29 cellular contexts compared by ENCODE assay signal in genomic region chr13:24564881-24565280, GRCh38. TPM values are rescaled to one million over a fixed set of nuclear protein-coding genes. Genes with fewer than 3 reads are reported as not detected.
A peak's percentile ranks its signal among the peaks of the same experiment; 100 is the strongest.
DNase-seq lines count a peak whose midpoint lies in the region; ATAC-seq, FAIRE-seq and TF ChIP-seq lines count a peak whose summit lies in the region.
"Had no signal": no experiment of that assay in that cellular context is flagged by ENCODE, and none has a peak within 500 bp of the region (broad histone marks: within the 10 kb centered on the region; RNA-seq: fewer than 3 reads in every experiment).

No MANE protein-coding gene starts in this region.

- H3K27me3 ChIP-seq in PC-3 (ENCODE audit: low read length), result peaks cover 28% of the 10 kb centered on the region
- H3K27me3 ChIP-seq: BLaER1, gastroesophageal sphincter, pancreas, right lobe of liver had no signal

- H4K20me1 ChIP-seq in PC-3 (ENCODE audit: low read length), result no peaks in the 10 kb centered on the region
- H4K20me1 ChIP-seq: BLaER1 had no signal

- no peak overlapping the region for H3K27ac Mint-ChIP-seq in activated B cell treated with CpG ODN at 0.5 μM for 24 hours
- no peak overlapping the region for H3K27ac Mint-ChIP-seq in activated CD4-positive, alpha-beta T cell treated with anti-CD3 and anti-CD28 coated beads, Interleukin-2, amount 10 ng/mL, durations not matched to agents 24 days and 14 days
- H3K27ac Mint-ChIP-seq: activated CD8-positive, alpha-beta memory T cell treated with anti-CD3 and anti-CD28 coated beads, Interleukin-2, amount 10 ng/mL, durations not matched to agents 7 days and 5 days; activated naive CD8-positive, alpha-beta T cell; activated T-helper 17 cell treated with anti-CD3 and anti-CD28 coated beads, Interleukin-2, amount 50 U/mL, for 72 hours; T-cell had no signal

- ATAC-seq in GM19395 (IDR thresholded peaks at IDR 0.05; ENCODE audit: unreplicated experiment) (peak; percentile 58), HG03108 (IDR thresholded peaks at IDR 0.05; ENCODE audit: unreplicated experiment) (peak; percentile 75), activated B cell treated with CpG ODN at 0.5 μM for 24 hours (ENCODE audit: low read depth) (peak; percentile 61), PC-3 (no peak)
- ATAC-seq: activated CD8-positive, alpha-beta memory T cell treated with anti-CD3 and anti-CD28 coated beads, Interleukin-2, amount 10 ng/mL, durations not matched to agents 7 days and 5 days; activated T-helper 17 cell treated with anti-CD3 and anti-CD28 coated beads, Interleukin-2, amount 50 U/mL, for 72 hours; gastroesophageal sphincter; pancreas; right lobe of liver; T-cell had no signal

- intact Hi-C loops in activated B cell treated with CpG ODN at 0.5 μM for 24 hours (cut with micrococcal nuclease) (no loop called here), PC-3 (cut with micrococcal nuclease) (no loop called here)
- intact Hi-C loops in activated CD4-positive, alpha-beta T cell treated with anti-CD3 and anti-CD28 coated beads, Interleukin-2, amount 10 ng/mL, durations not matched to agents 24 days and 14 days (cut with micrococcal nuclease), result no loop called here

- POLR2A ChIA-PET in activated B cell treated with CpG ODN at 0.5 μM for 24 hours (lab: Charles Lee) (no interaction called here), PC-3 (lab: Charles Lee; ENCODE audit: unreplicated experiment) (no interaction called here)

- H3K9me3 ChIP-seq in PC-3 (ENCODE audit: low read length), result no peaks in the 10 kb centered on the region
- H3K9me3 ChIP-seq: esophagus squamous epithelium, gastroesophageal sphincter, pancreas, right lobe of liver, thoracic aorta had no signal

- peaks cover 7% of the 10 kb centered on the region for H3K27me3 Mint-ChIP-seq in activated B cell treated with CpG ODN at 0.5 μM for 24 hours
- peaks cover 38% of the 10 kb centered on the region for H3K27me3 Mint-ChIP-seq in activated CD4-positive, alpha-beta T cell treated with anti-CD3 and anti-CD28 coated beads, Interleukin-2, amount 10 ng/mL, durations not matched to agents 24 days and 14 days

- no peak overlapping the region for H2AFZ ChIP-seq in PC-3 (ENCODE audit: low read length)
- H2AFZ ChIP-seq: PC-9 had no signal

- H3K4me3 ChIP-seq in PC-3 (ENCODE audit: low read length), result no peak overlapping the region
- H3K4me3 ChIP-seq: BLaER1, esophagus squamous epithelium, gastroesophageal sphincter, pancreas, PC-9, right lobe of liver, thoracic aorta had no signal

- FAIRE-seq in GM12891 (lab: Jason Lieb, UNC), result no peak
- FAIRE-seq: pancreas had no signal

- no peaks in the 10 kb centered on the region for H3K4me1 ChIP-seq in PC-3 (ENCODE audit: insufficient read depth, low read length)
- H3K4me1 ChIP-seq: esophagus squamous epithelium, gastroesophageal sphincter, pancreas, right lobe of liver had no signal

- no peak overlapping the region for H3K27ac ChIP-seq in PC-3 (ENCODE audit: low read length)
- H3K27ac ChIP-seq: BLaER1, esophagus squamous epithelium, gastroesophageal sphincter, pancreas, PC-9, right lobe of liver, thoracic aorta had no signal

- H3K4me3 Mint-ChIP-seq in activated B cell treated with CpG ODN at 0.5 μM for 24 hours, result peak overlapping the region; percentile 16
- no peak overlapping the region for H3K4me3 Mint-ChIP-seq in activated CD4-positive, alpha-beta T cell treated with anti-CD3 and anti-CD28 coated beads, Interleukin-2, amount 10 ng/mL, durations not matched to agents 24 days and 14 days
- H3K4me3 Mint-ChIP-seq: activated CD8-positive, alpha-beta memory T cell treated with anti-CD3 and anti-CD28 coated beads, Interleukin-2, amount 10 ng/mL, durations not matched to agents 7 days and 5 days; activated naive CD8-positive, alpha-beta T cell; activated T-helper 17 cell treated with anti-CD3 and anti-CD28 coated beads, Interleukin-2, amount 50 U/mL, for 72 hours; T-cell had no signal

- CTCF ChIA-PET in activated B cell treated with CpG ODN at 0.5 μM for 24 hours (lab: Charles Lee) (no interaction called here), PC-3 (lab: Charles Lee) (no interaction called here)

- H3F3A ChIP-seq in PC-3 (ENCODE audit: low read length, unreplicated experiment), result no peaks in the 10 kb centered on the region

- no peak for DNase-seq in GM12891 (ENCODE audit: insufficient read length, low spot score)
- DNase-seq in activated B cell treated with CpG ODN at 0.5 μM for 24 hours, result no peak
- no peak for DNase-seq in PC-3
- no peak for DNase-seq in DMS 273 (lab: John Stamatoyannopoulos, UW; ENCODE audit: unreplicated experiment)
- no peak for DNase-seq in hypothalamus (lab: John Stamatoyannopoulos, UW)
- DNase-seq in activated CD4-positive, alpha-beta T cell treated with anti-CD3 and anti-CD28 coated beads, Interleukin-2, amount 10 ng/mL, durations not matched to agents 24 days and 14 days, result no peak
- DNase-seq: activated CD4-positive, alpha-beta T cell treated with anti-CD3 and anti-CD28 coated beads for 4 hours; activated CD8-positive, alpha-beta memory T cell treated with anti-CD3 and anti-CD28 coated beads, Interleukin-2, amount 10 ng/mL, durations not matched to agents 7 days and 5 days; Calu3; effector memory CD4-positive, alpha-beta T cell; esophagus squamous epithelium; IMR-90; kidney glomerular epithelial cell; MM.1S; NCI-H1694; NCI-H774; pancreas; PC-9; right lobe of liver; SIG-M5; stimulated activated CD4-positive, alpha-beta T cell treated with anti-CD3 and anti-CD28 coated beads, Interleukin-15, amount 100 ng/mL, for 24 hours; T-cell had no signal

- H3K4me1 Mint-ChIP-seq in activated B cell treated with CpG ODN at 0.5 μM for 24 hours, result peaks cover 16% of the 10 kb centered on the region
- peaks cover 4% of the 10 kb centered on the region for H3K4me1 Mint-ChIP-seq in activated CD4-positive, alpha-beta T cell treated with anti-CD3 and anti-CD28 coated beads, Interleukin-2, amount 10 ng/mL, durations not matched to agents 24 days and 14 days

- H3K79me2 ChIP-seq in PC-3 (ENCODE audit: low read length), result no peaks in the 10 kb centered on the region

- no TSS peak for BruUV-seq in PC-3 (replicated peaks; lab: Mats Ljungman, UMichigan)

- TF ChIP-seq CTCF in activated B cell treated with CpG ODN at 0.5 μM for 24 hours (IDR thresholded peaks at IDR 0.05), result no peak
- TF ChIP-seq CTCF in PC-3 (conservative IDR thresholded peaks at IDR 0.05; ENCODE audit: low read depth, low read length), result no peak

- no peak overlapping the region for H3K4me2 ChIP-seq in PC-3 (ENCODE audit: low read length)
- H3K4me2 ChIP-seq: BLaER1 had no signal

- H3K36me3 ChIP-seq in PC-3 (ENCODE audit: low read depth, low read length), result no peaks in the 10 kb centered on the region
- H3K36me3 ChIP-seq: BLaER1, esophagus squamous epithelium, gastroesophageal sphincter, pancreas, right lobe of liver, thoracic aorta had no signal

- H3K36me3 Mint-ChIP-seq in activated B cell treated with CpG ODN at 0.5 μM for 24 hours (ENCODE audit: low read depth), result no peaks in the 10 kb centered on the region
- no peaks in the 10 kb centered on the region for H3K36me3 Mint-ChIP-seq in activated CD4-positive, alpha-beta T cell treated with anti-CD3 and anti-CD28 coated beads, Interleukin-2, amount 10 ng/mL, durations not matched to agents 24 days and 14 days (ENCODE audit: low read depth)
- H3K36me3 Mint-ChIP-seq: activated naive CD8-positive, alpha-beta T cell; T-cell had no signal

- no peak overlapping the region for H3K9ac ChIP-seq in PC-3 (ENCODE audit: low read length)
- H3K9ac ChIP-seq: BLaER1 had no signal

- H3K9me3 Mint-ChIP-seq in activated B cell treated with CpG ODN at 0.5 μM for 24 hours, result no peaks in the 10 kb centered on the region
- H3K9me3 Mint-ChIP-seq in activated CD4-positive, alpha-beta T cell treated with anti-CD3 and anti-CD28 coated beads, Interleukin-2, amount 10 ng/mL, durations not matched to agents 24 days and 14 days, result no peaks in the 10 kb centered on the region
- H3K9me3 Mint-ChIP-seq: activated T-helper 17 cell treated with anti-CD3 and anti-CD28 coated beads, Interleukin-2, amount 50 U/mL, for 72 hours; T-cell had no signal

- H3K9me2 ChIP-seq in PC-3 (replicated peaks; ENCODE audit: low read length), result no peaks in the 10 kb centered on the region

- TF ChIP-seq POLR2A in GM12891 (IDR thresholded peaks at IDR 0.05; ENCODE audit: low read depth, low read length), result no peak

TF ChIP-seq in GM12891, 5 proteins besides CTCF, POLR2A, EP300 and RAD21:
- TF ChIP-seq SPI1 (IDR thresholded peaks at IDR 0.05; ENCODE audit: low read depth, low read length), result peak; percentile 83
- TF ChIP-seq POU2F2 (IDR thresholded peaks at IDR 0.05; ENCODE audit: low read depth, low read length), result no peak
- peak; percentile 79 for TF ChIP-seq PAX5 (IDR thresholded peaks at IDR 0.05; ENCODE audit: insufficient read depth, low read length, severe bottlenecking)
- no peak for TF ChIP-seq POLR2AphosphoS5 (IDR thresholded peaks at IDR 0.05; ENCODE audit: low read depth, low read length)
- no peak for TF ChIP-seq TAF1 (IDR thresholded peaks at IDR 0.05; ENCODE audit: low read depth, low read length)

RNA-seq across cellular contexts. Expression of gene PARP4, which starts 52.3 kb away (rescaled TPM):
- 27.5 TPM for polyA plus RNA-seq in GM12891 (2012; ENCODE audit: low read depth, missing spikeins)
- total RNA-seq in activated B cell treated with CpG ODN at 0.5 μM for 24 hours (50.0 and 56.7 TPM in 2 replicates), PC-3 (2014; rRNA removed) (50.4 and 54.4 TPM in 2 replicates)
- total RNA-seq in activated CD4-positive, alpha-beta T cell treated with anti-CD3 and anti-CD28 coated beads, Interleukin-2, amount 10 ng/mL, durations not matched to agents 24 days and 14 days, result 33.0 and 34.8 TPM in 2 replicates
